In the genomic region with DNA sequence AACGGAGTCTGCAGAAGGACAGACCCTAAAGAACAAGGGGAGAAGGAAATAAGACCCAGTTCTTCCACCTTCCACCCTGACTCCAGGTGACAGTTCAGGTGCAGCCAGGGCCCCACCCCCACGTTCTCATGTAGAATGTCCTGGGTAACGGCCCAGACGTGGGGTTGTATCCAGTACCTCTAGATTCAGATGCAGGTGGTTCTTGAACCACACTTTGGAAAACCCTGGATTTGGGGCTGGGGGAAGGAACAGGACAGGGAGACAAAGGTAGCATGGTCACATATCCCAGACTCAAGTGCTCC, we compare ENCODE assay signal across 12 cellular contexts. TPM values are rescaled to one million over a fixed set of nuclear protein-coding genes. Genes with fewer than 3 reads are reported as not detected.
A peak's percentile ranks its signal among the peaks of the same experiment; 100 is the strongest.
DNase-seq lines count a peak whose midpoint lies in the region; ATAC-seq and TF ChIP-seq lines count a peak whose summit lies in the region.
"Had no signal": no experiment of that assay in that cellular context is flagged by ENCODE, and none has a peak within 500 bp of the region (broad histone marks: within the 10 kb centered on the region; RNA-seq: fewer than 3 reads in every experiment).

No MANE protein-coding gene starts in this region.

- H3K14ac ChIP-seq in IMR-90 (replicated peaks; ENCODE audit: low read depth, low read length) = no peak overlapping the region

- no peak overlapping the region for H3K18ac ChIP-seq in IMR-90 (ENCODE audit: low read depth, low read length)

- H4K91ac ChIP-seq in IMR-90 (ENCODE audit: insufficient read depth, low read depth, low read length) = no peak overlapping the region

- dilution Hi-C loops in IMR-90 (cut with HindIII; ENCODE audit: low sequenced_read_pairs, unreplicated experiment) = no loop called here

- no peak for TF ChIP-seq RAD21 in IMR-90 (IDR thresholded peaks at IDR 0.05; ENCODE audit: low read length)

- H3K27me3 ChIP-seq in BLaER1 treated with 17β-estradiol and CSF1 and Interleukin-3, amounts not matched to agents 10 nM and 100 nM = peaks cover 6 to 89% (median 24%) of the 10 kb centered on the region in 11 experiments; a peak in 17 of 22 replicates
- no peaks in the 10 kb centered on the region for H3K27me3 ChIP-seq in IMR-90 (ENCODE audit: control insufficient read depth, insufficient read depth, low read length)
- H3K27me3 ChIP-seq in esophagus muscularis mucosa = no peaks in the 10 kb centered on the region
- no peaks in the 10 kb centered on the region for H3K27me3 ChIP-seq in ovary

- peak overlapping the region; percentile 26; the same call in 1 of the 2 replicates for H2AK5ac ChIP-seq in IMR-90 (ENCODE audit: low read depth, low read length)

- H3K4me1 ChIP-seq in BLaER1 treated with 17β-estradiol and CSF1 and Interleukin-3, amounts not matched to agents 10 nM and 100 nM = peaks cover 23 to 41% (median 33%) of the 10 kb centered on the region in 10 experiments
- peaks cover 30% of the 10 kb centered on the region for H3K4me1 ChIP-seq in IMR-90 (ENCODE audit: control insufficient read depth, insufficient read depth, low read length)
- H3K4me1 ChIP-seq in esophagus muscularis mucosa = peaks cover 51 to 78% (median 74%) of the 10 kb centered on the region in 4 donors
- H3K4me1 ChIP-seq in ovary (ENCODE audit: insufficient read depth) = peaks cover 17% of the 10 kb centered on the region

- no peak overlapping the region for H3K4ac ChIP-seq in IMR-90 (ENCODE audit: low read depth, low read length)

- H3K4me3 ChIP-seq in BLaER1 treated with 17β-estradiol and CSF1 and Interleukin-3, amounts not matched to agents 10 nM and 100 nM = no peak overlapping the region
- no peak overlapping the region for H3K4me3 ChIP-seq in IMR-90 (ENCODE audit: insufficient read depth, low read depth, low read length)
- H3K4me3 ChIP-seq in esophagus muscularis mucosa = peak overlapping the region; percentile 61 to 82 (median 78)
- H3K4me3 ChIP-seq in ovary = peak overlapping the region; percentile 50
- H3K4me3 ChIP-seq: GM12878 had no signal

- H3K4me2 ChIP-seq in BLaER1 treated with 17β-estradiol and CSF1 and Interleukin-3, amounts not matched to agents 10 nM and 100 nM = peak overlapping the region in 6 of 11 experiments; percentile 73 to 95 (median 86); a peak in 8 of 22 replicates
- H3K4me2 ChIP-seq in IMR-90 (ENCODE audit: low read depth, low read length) = no peak overlapping the region; the same call in 1 of the 2 replicates

- no peak overlapping the region for H2BK15ac ChIP-seq in IMR-90 (ENCODE audit: low read depth, low read length)

- H3K79me1 ChIP-seq in IMR-90 (ENCODE audit: low read depth in 1 of 2, low read length in 2 of 2) = peaks cover 28 to 72% of the 10 kb centered on the region in 2 experiments

- no peak overlapping the region for H4K5ac ChIP-seq in IMR-90 (ENCODE audit: low read depth, low read length)

- no peak for ATAC-seq in IMR-90 (ENCODE audit: low read depth)
- no peak for ATAC-seq in HG02870 (IDR thresholded peaks at IDR 0.05; ENCODE audit: unreplicated experiment)

- peaks cover 19% of the 10 kb centered on the region for H3K9me1 ChIP-seq in IMR-90 (ENCODE audit: insufficient read depth, low read length)

- H2AFZ ChIP-seq in IMR-90 (replicated peaks; ENCODE audit: low read length, poor library complexity) = no peak overlapping the region

- H3K9me3 ChIP-seq in BLaER1 treated with 17β-estradiol and CSF1 and Interleukin-3, amounts not matched to agents 10 nM and 100 nM (replicated peaks in 1 of 11) = no peaks in the 10 kb centered on the region
- no peaks in the 10 kb centered on the region for H3K9me3 ChIP-seq in IMR-90 (ENCODE audit: control insufficient read depth, insufficient read depth, low read length)
- no peaks in the 10 kb centered on the region for H3K9me3 ChIP-seq in esophagus muscularis mucosa
- no peaks in the 10 kb centered on the region for H3K9me3 ChIP-seq in ovary
- H3K9me3 ChIP-seq: spleen had no signal

- no peak for TF ChIP-seq POLR2A in IMR-90 (IDR thresholded peaks at IDR 0.05; ENCODE audit: low read depth, low read length)
- TF ChIP-seq POLR2A in esophagus muscularis mucosa (IDR thresholded peaks at IDR 0.05; ENCODE audit: low read depth) = no peak
- TF ChIP-seq POLR2A in ovary (IDR thresholded peaks at IDR 0.05) = no peak

- CTCF ChIA-PET in IMR-90 (lab: Yijun Ruan, JAX) = no interaction called here

- no peak for TF ChIP-seq EP300 in esophagus muscularis mucosa (IDR thresholded peaks at IDR 0.05)
- TF ChIP-seq EP300 in ovary (IDR thresholded peaks at IDR 0.05) = no peak

- BruUV-seq in IMR-90 (replicated peaks; lab: Mats Ljungman, UMichigan) = no TSS peak

- no peak overlapping the region for H3K27ac ChIP-seq in BLaER1 treated with 17β-estradiol and CSF1 and Interleukin-3, amounts not matched to agents 10 nM and 100 nM
- H3K27ac ChIP-seq in IMR-90 (ENCODE audit: insufficient read depth, low read length) (no peak overlapping the region), esophagus muscularis mucosa (replicated peaks in 1 of 4) (peak overlapping the region; percentile 94 to 97 (median 95)), ovary (peak overlapping the region in 1 of 2 donors; percentile 12)

- H4K20me1 ChIP-seq in BLaER1 treated with 17β-estradiol and CSF1 and Interleukin-3, amounts not matched to agents 10 nM and 100 nM = peaks cover 54 to 91% (median 81%) of the 10 kb centered on the region in 11 experiments
- peaks cover 30% of the 10 kb centered on the region for H4K20me1 ChIP-seq in IMR-90 (ENCODE audit: insufficient read depth, low read length)

- H3K23ac ChIP-seq in IMR-90 (ENCODE audit: low read depth, low read length) = peak overlapping the region; percentile 60; the same call in 1 of the 2 replicates

- POLR2A ChIA-PET in IMR-90 (lab: Charles Lee; ENCODE audit: unreplicated experiment) = no interaction called here

- in situ Hi-C loops in IMR-90 (cut with MboI; ENCODE audit: low sequenced_read_pairs) = no loop called here

- H2AK9ac ChIP-seq in IMR-90 (replicated peaks; ENCODE audit: low read depth, low read length, poor library complexity) = peak overlapping the region; percentile 31

- H2BK20ac ChIP-seq in IMR-90 (ENCODE audit: low read depth, low read length) = no peak overlapping the region

- no peak overlapping the region for H4K8ac ChIP-seq in IMR-90 (ENCODE audit: low read depth in 2 of 2, low read length in 2 of 2)

- peaks cover 0 to 38% (median 15%) of the 10 kb centered on the region in 11 experiments; a peak in 13 of 22 replicates for H3K36me3 ChIP-seq in BLaER1 treated with 17β-estradiol and CSF1 and Interleukin-3, amounts not matched to agents 10 nM and 100 nM
- H3K36me3 ChIP-seq in IMR-90 (ENCODE audit: control insufficient read depth, insufficient read depth, low read length) = peaks cover 35% of the 10 kb centered on the region
- peaks cover 24 to 39% (median 33%) of the 10 kb centered on the region in 4 donors for H3K36me3 ChIP-seq in esophagus muscularis mucosa
- no peaks in the 10 kb centered on the region for H3K36me3 ChIP-seq in ovary

- H2BK5ac ChIP-seq in IMR-90 (ENCODE audit: low read depth, low read length, poor library complexity, severe bottlenecking) = no peak overlapping the region

- no peak overlapping the region for H3K9ac ChIP-seq in BLaER1 treated with 17β-estradiol and CSF1 and Interleukin-3, amounts not matched to agents 10 nM and 100 nM
- no peak overlapping the region for H3K9ac ChIP-seq in IMR-90 (ENCODE audit: low read depth, low read length)

- DNase-seq in IMR-90 (no peak), esophagus muscularis mucosa (ENCODE audit: extremely low spot score) (no peak), ovary (no peak), NCI-H1436 treated with DMSO at 0.1 percent for 48 hours (lab: John Stamatoyannopoulos, UW) (no peak), NOMO-1 treated with DMSO at 0.1 percent for 48 hours (lab: John Stamatoyannopoulos, UW; ENCODE audit: unreplicated experiment) (no peak)
- no peak for DNase-seq in stimulated activated CD4-positive, alpha-beta T cell treated with anti-CD3 and anti-CD28 coated beads, Interleukin-1b, Interleukin-23, amount 100 ng/mL, for 48 hours

- intact Hi-C loops in IMR-90 (cut with micrococcal nuclease) (no loop called here), esophagus muscularis mucosa (cut with DNase I) (no loop called here), ovary (cut with DNase I) (loop anchor here in 1 of 4 donors (5.0 kb wide), 1 partner anchor 273 kb away; a partner anchor contains a TSS)

- no peak for TF ChIP-seq CTCF in IMR-90 (conservative IDR thresholded peaks at IDR 0.05; ENCODE audit: low read depth, low read length)
- TF ChIP-seq CTCF in esophagus muscularis mucosa (IDR thresholded peaks at IDR 0.05) = no peak
- TF ChIP-seq CTCF in ovary (IDR thresholded peaks at IDR 0.05) = no peak

- WGBS in IMR-90 (ENCODE audit: extremely low coverage in 2 of 2, insufficient read length in 1 of 2), 2 experiments = no CpG with 5 or more reads among the region's 4 CpGs
- 20% methylated on average over 4 of the region's 4 CpGs for WGBS in esophagus muscularis mucosa
- 34 to 47% (median 44%) methylated on average over 4 of the region's 4 CpGs for WGBS in ovary, 3 donors

- no peak overlapping the region for H2BK120ac ChIP-seq in IMR-90 (ENCODE audit: low read depth, low read length)

- H3K56ac ChIP-seq in IMR-90 (ENCODE audit: extremely low read depth, insufficient read depth, low read length) = no peak overlapping the region

RNA-seq across cellular contexts. Expression of a gene that starts 2.2 kb away (rescaled TPM):
- 7.9 and 10.0 TPM in 2 replicates for total RNA-seq in IMR-90 (2012; rRNA removed)
- 48.5 and 50.7 TPM in 2 replicates for polyA plus RNA-seq in IMR-90 (2012; rRNA removed)
- 39.1 and 50.8 TPM in 2 replicates for polyA plus RNA-seq in IMR-90 (2012; cell fraction: cytosol; rRNA removed)
- polyA plus RNA-seq in IMR-90 (2012; cell fraction: nucleus; rRNA removed; ENCODE audit: low replicate concordance) = 395 and 718 TPM in 2 replicates
- 100 to 1,000 TPM; 247 to 487 (median 347) TPM for total RNA-seq in esophagus muscularis mucosa
- total RNA-seq in ovary = 100 to 1,000 TPM in 2 of 7 donors, 10 to 100 TPM in 5; 21.0 to 105 (median 62.5) TPM
- polyA plus RNA-seq in ovary = 10 to 100 TPM; 24.3 to 56.7 TPM

RNA-seq across cellular contexts. Expression of a gene that starts 11.0 kb away (rescaled TPM):
- 0.90 and 1.4 TPM in 2 replicates for total RNA-seq in IMR-90 (2012; rRNA removed)
- polyA plus RNA-seq in IMR-90 (2012; rRNA removed) = 15.5 TPM in 2 replicates
- polyA plus RNA-seq in IMR-90 (2012; cell fraction: cytosol; rRNA removed) = 11.5 and 18.1 TPM in 2 replicates
- polyA plus RNA-seq in IMR-90 (2012; cell fraction: nucleus; rRNA removed; ENCODE audit: low replicate concordance) = 24.5 and 68.5 TPM in 2 replicates
- 10 to 100 TPM; 18.2 to 39.9 (median 28.8) TPM for total RNA-seq in esophagus muscularis mucosa
- 10 to 100 TPM; 21.0 to 64.4 (median 44.4) TPM for total RNA-seq in ovary
- 10 to 100 TPM in 1 of 2 donors, 1 to 10 TPM in 1; 5.4 to 43.5 TPM for polyA plus RNA-seq in ovary

RNA-seq across cellular contexts. Expression of a gene that starts 12.5 kb away (rescaled TPM):
- total RNA-seq in IMR-90 (2012; rRNA removed) (9.7 and 10.0 TPM in 2 replicates), esophagus muscularis mucosa (10 to 100 TPM; 56.0 to 88.7 (median 63.3) TPM), ovary (10 to 100 TPM; 28.4 to 85.4 (median 61.1) TPM)
- polyA plus RNA-seq in IMR-90 (2012; rRNA removed) (28.5 and 33.1 TPM in 2 replicates), ovary (10 to 100 TPM; 11.4 to 33.9 TPM)
- 16.5 and 25.3 TPM in 2 replicates for polyA plus RNA-seq in IMR-90 (2012; cell fraction: cytosol; rRNA removed)
- polyA plus RNA-seq in IMR-90 (2012; cell fraction: nucleus; rRNA removed; ENCODE audit: low replicate concordance) = 159 and 263 TPM in 2 replicates

RNA-seq across cellular contexts. Expression of a gene that starts 35.0 kb away (rescaled TPM):
- total RNA-seq in IMR-90 (2012; rRNA removed) = under 0.01 TPM in 2 replicates
- polyA plus RNA-seq in IMR-90 (2012; rRNA removed) = 0.09 TPM in 1 of 2 replicates, not detected in the other
- 0.04 TPM in 1 of 2 replicates, not detected in the other for polyA plus RNA-seq in IMR-90 (2012; cell fraction: cytosol; rRNA removed)
- polyA plus RNA-seq in IMR-90 (2012; cell fraction: nucleus; rRNA removed; ENCODE audit: low replicate concordance) = 0.04 and 0.05 TPM in 2 replicates
- total RNA-seq in esophagus muscularis mucosa = under 1 TPM in 1 of 4 donors, not detected in 3; 0.11 TPM
- under 1 TPM in 2 of 7 donors, not detected in 5; 0.13 to 0.15 TPM for total RNA-seq in ovary
- polyA plus RNA-seq in ovary = not detected
- total RNA-seq: frontal cortex had no signal

RNA-seq across cellular contexts. Expression of a gene that starts 46.9 kb away (rescaled TPM):
- not detected in 2 replicates for total RNA-seq in IMR-90 (2012; rRNA removed)
- not detected in 2 replicates for polyA plus RNA-seq in IMR-90 (2012; rRNA removed)
- polyA plus RNA-seq in IMR-90 (2012; cell fraction: cytosol; rRNA removed) = not detected in 2 replicates
- polyA plus RNA-seq in IMR-90 (2012; cell fraction: nucleus; rRNA removed; ENCODE audit: low replicate concordance) = not detected in 2 replicates
- not detected for total RNA-seq in esophagus muscularis mucosa
- not detected for total RNA-seq in ovary
- polyA plus RNA-seq in ovary = not detected
- total RNA-seq: CD8-positive, alpha-beta T cell; frontal cortex; spleen had no signal

Comparison
In these comparisons a context has a peak if more than half of its experiments do, and no peak if none do; other contexts are left out.
1. H3K27ac ChIP-seq: peak in esophagus muscularis mucosa (4 of 4); none in BLaER1 treated with 17β-estradiol and CSF1 and Interleukin-3, amounts not matched to agents 10 nM and 100 nM (0 of 11) and IMR-90 (single experiment).
2. H3K4me3 ChIP-seq: peak in esophagus muscularis mucosa (4 of 4) and ovary (single experiment); none in BLaER1 treated with 17β-estradiol and CSF1 and Interleukin-3, amounts not matched to agents 10 nM and 100 nM (0 of 10) and IMR-90 (single experiment).